In the genomic region with DNA sequence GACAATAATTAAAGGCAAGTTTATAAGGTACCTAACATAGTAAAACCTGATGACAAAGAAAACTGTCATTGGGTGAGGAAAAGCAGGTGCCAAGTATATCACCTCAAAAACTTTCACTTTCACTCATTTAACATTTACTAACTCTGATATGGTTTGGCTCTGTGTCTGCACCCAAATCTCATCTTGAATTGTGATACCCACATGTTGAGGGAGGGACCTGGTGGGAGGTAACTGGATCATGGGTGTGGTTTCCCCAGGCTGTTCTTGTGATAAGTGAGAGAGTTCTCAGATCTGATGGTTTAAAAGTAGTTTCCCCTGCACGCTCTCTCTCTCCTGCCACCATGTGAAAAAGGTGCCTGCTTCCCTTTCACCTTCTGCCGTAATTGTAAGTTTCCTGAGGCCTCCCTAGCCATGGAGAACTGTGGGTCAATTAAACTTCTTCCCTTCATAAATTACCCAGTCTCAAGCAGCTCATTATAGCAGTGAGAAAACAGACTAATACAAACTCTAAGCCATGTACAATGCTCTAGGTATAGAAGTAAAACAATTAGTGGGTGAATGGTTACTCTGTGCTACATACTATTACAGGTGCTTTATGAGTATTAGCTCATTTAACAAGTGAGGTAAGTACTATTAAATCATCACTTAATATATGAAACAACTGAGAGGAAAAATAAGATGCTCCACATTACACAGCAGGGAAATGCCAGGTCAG, we compare ENCODE assay signal across 10 cellular contexts.
DNase-seq lines count a peak whose midpoint lies in the region; ATAC-seq lines count a peak whose summit lies in the region.
"Had no signal": no experiment of that assay in that cellular context is flagged by ENCODE, and none has a peak within 500 bp of the region (broad histone marks: within the 10 kb centered on the region; RNA-seq: fewer than 3 reads in every experiment).

No MANE protein-coding gene starts in this region.

- peak overlapping the region; percentile 42 for H3K4me3 Mint-ChIP-seq in activated naive CD4-positive, alpha-beta T cell treated with anti-CD3 and anti-CD28 coated beads, Interleukin-2, amount 10 ng/mL, durations not matched to agents 7 days and 5 days

- peak overlapping the region; percentile 34 for H3K27ac Mint-ChIP-seq in activated naive CD4-positive, alpha-beta T cell treated with anti-CD3 and anti-CD28 coated beads, Interleukin-2, amount 10 ng/mL, durations not matched to agents 7 days and 5 days

- peak; percentile 62 for DNase-seq in activated CD8-positive, alpha-beta memory T cell treated with anti-CD3 and anti-CD28 coated beads for 24 hours
- DNase-seq in activated CD8-positive, alpha-beta memory T cell treated with anti-CD3 and anti-CD28 coated beads, Interleukin-2, amount 50 U/mL, for 4 hours: no peak
- peak; percentile 57 for DNase-seq in activated naive CD4-positive, alpha-beta T cell treated with anti-CD3 and anti-CD28 coated beads, Interleukin-2, amount 10 ng/mL, durations not matched to agents 7 days and 5 days
- DNase-seq in stimulated activated naive CD4-positive, alpha-beta T cell treated with Interleukin-2 at 50 U/mL for 16 hours (lab: John Stamatoyannopoulos, UW): peak; percentile 4
- DNase-seq in HT-29 (ENCODE audit: low spot score) (no peak), kidney glomerular epithelial cell (lab: John Stamatoyannopoulos, UW) (no peak), substantia nigra (lab: John Stamatoyannopoulos, UW) (no peak)
- DNase-seq: mesenchymal stem cell, NCI-H82 had no signal

- no peaks in the 10 kb centered on the region for H3K9me3 Mint-ChIP-seq in activated naive CD4-positive, alpha-beta T cell treated with anti-CD3 and anti-CD28 coated beads, Interleukin-2, amount 10 ng/mL, durations not matched to agents 7 days and 5 days

- peaks cover 25% of the 10 kb centered on the region for H3K4me1 Mint-ChIP-seq in activated naive CD4-positive, alpha-beta T cell treated with anti-CD3 and anti-CD28 coated beads, Interleukin-2, amount 10 ng/mL, durations not matched to agents 7 days and 5 days

- peak; percentile 71 for ATAC-seq in HG03159 (IDR thresholded peaks at IDR 0.05; ENCODE audit: unreplicated experiment)

- H3K27ac ChIP-seq in substantia nigra (ENCODE audit: low read depth, low read length, poor library complexity, severe bottlenecking): no peak overlapping the region

- peaks cover 16% of the 10 kb centered on the region for H3K36me3 Mint-ChIP-seq in activated naive CD4-positive, alpha-beta T cell treated with anti-CD3 and anti-CD28 coated beads, Interleukin-2, amount 10 ng/mL, durations not matched to agents 7 days and 5 days

- H3K27me3 Mint-ChIP-seq in activated naive CD4-positive, alpha-beta T cell treated with anti-CD3 and anti-CD28 coated beads, Interleukin-2, amount 10 ng/mL, durations not matched to agents 7 days and 5 days: no peaks in the 10 kb centered on the region

- CTCF ChIA-PET in activated naive CD4-positive, alpha-beta T cell treated with anti-CD3 and anti-CD28 coated beads, Interleukin-2, amount 10 ng/mL, durations not matched to agents 7 days and 5 days (lab: Charles Lee): interaction anchor here (1.4 kb wide), 1 partner anchor 305 kb away, joined by 3 read pairs; no protein-coding TSS in a partner anchor

Comparison
In these comparisons a context has a peak if more than half of its experiments do, and no peak if none do; other contexts are left out.
1. DNase-seq: peak in activated CD8-positive, alpha-beta memory T cell treated with anti-CD3 and anti-CD28 coated beads for 24 hours (single experiment), activated naive CD4-positive, alpha-beta T cell treated with anti-CD3 and anti-CD28 coated beads, Interleukin-2, amount 10 ng/mL, durations not matched to agents 7 days and 5 days (single experiment) and stimulated activated naive CD4-positive, alpha-beta T cell treated with Interleukin-2 at 50 U/mL for 16 hours (single experiment); none in activated CD8-positive, alpha-beta memory T cell treated with anti-CD3 and anti-CD28 coated beads, Interleukin-2, amount 50 U/mL, for 4 hours (single experiment), HT-29 (single experiment), kidney glomerular epithelial cell (single experiment) and substantia nigra (0 of 49).